Comparison of ENCODE assay signal across 1 cellular context in genomic region chr2:101057051-101057933, GRCh38.
TF ChIP-seq lines count a peak whose summit lies in the region.

No MANE protein-coding gene starts in this region.

TF ChIP-seq in GM23338, 12 proteins besides CTCF, POLR2A, EP300 and RAD21 (continued from another document):
- no peak for TF ChIP-seq ZNF462 (CRISPR knock-in tag; IDR thresholded peaks at IDR 0.05)
- TF ChIP-seq STAT1 (IDR thresholded peaks at IDR 0.05; ENCODE audit: unreplicated experiment) = no peak
- no peak for TF ChIP-seq CREB1 (CRISPR knock-in tag; IDR thresholded peaks at IDR 0.05; ENCODE audit: low read depth)
- TF ChIP-seq EZH2 (IDR thresholded peaks at IDR 0.05; ENCODE audit: low read depth, unreplicated experiment) = no peak
- no peak for TF ChIP-seq ETS1 (IDR thresholded peaks at IDR 0.05)
